ENCODE assay signal across 2 cellular contexts in the genomic region with DNA sequence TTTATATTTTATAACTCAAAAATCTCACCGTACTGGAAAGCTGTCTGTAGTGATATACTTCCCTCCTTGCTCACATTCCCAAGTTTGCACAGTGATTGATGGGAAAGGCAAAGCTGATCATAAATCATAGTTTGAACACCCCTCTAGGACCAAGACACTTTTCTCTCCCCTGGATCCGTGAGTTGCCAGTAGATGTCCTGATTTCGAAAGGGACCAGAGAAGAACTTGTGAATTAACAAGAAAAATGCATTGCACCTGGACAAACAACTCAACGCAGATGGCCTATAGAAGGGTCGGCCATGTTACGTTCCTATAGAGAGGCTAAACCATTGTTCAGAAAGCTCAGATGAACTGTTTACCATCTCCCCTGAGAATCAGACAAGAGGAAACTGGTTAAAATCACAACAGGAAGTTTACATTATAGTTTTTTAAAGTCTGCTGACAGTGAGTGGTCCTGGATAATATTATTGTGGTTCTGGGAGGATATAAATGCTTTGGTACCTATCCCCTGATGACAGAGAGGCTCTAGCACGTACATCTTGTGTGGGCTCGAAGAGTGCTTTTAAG.
TF ChIP-seq lines count a peak whose summit lies in the region.

No MANE protein-coding gene starts in this region.

TF ChIP-seq in GM23338, 12 proteins besides CTCF, POLR2A, EP300 and RAD21 (continues in another document):
- TF ChIP-seq ETS1 (IDR thresholded peaks at IDR 0.05) (no peak), POLR2AphosphoS5 (IDR thresholded peaks at IDR 0.05; ENCODE audit: low read depth) (no peak), EZH2phosphoT487 (IDR thresholded peaks at IDR 0.05; ENCODE audit: unreplicated experiment) (no peak), ZNF331 (CRISPR knock-in tag; IDR thresholded peaks at IDR 0.05; ENCODE audit: low read depth) (no peak), EZH2 (IDR thresholded peaks at IDR 0.05; ENCODE audit: low read depth, unreplicated experiment) (no peak), CREB1 (CRISPR knock-in tag; IDR thresholded peaks at IDR 0.05; ENCODE audit: low read depth) (no peak), STAT1 (IDR thresholded peaks at IDR 0.05; ENCODE audit: unreplicated experiment) (no peak), ZNF114 (CRISPR knock-in tag; IDR thresholded peaks at IDR 0.05) (no peak), ZNF462 (CRISPR knock-in tag; IDR thresholded peaks at IDR 0.05) (no peak), JUNB (IDR thresholded peaks at IDR 0.05; ENCODE audit: unreplicated experiment) (no peak), NANOG (IDR thresholded peaks at IDR 0.05; ENCODE audit: borderline replicate concordance) (no peak)

TF ChIP-seq in K562, 482 proteins besides CTCF, POLR2A, EP300 and RAD21 (continued from another document):
- TF ChIP-seq, protein P1, sequence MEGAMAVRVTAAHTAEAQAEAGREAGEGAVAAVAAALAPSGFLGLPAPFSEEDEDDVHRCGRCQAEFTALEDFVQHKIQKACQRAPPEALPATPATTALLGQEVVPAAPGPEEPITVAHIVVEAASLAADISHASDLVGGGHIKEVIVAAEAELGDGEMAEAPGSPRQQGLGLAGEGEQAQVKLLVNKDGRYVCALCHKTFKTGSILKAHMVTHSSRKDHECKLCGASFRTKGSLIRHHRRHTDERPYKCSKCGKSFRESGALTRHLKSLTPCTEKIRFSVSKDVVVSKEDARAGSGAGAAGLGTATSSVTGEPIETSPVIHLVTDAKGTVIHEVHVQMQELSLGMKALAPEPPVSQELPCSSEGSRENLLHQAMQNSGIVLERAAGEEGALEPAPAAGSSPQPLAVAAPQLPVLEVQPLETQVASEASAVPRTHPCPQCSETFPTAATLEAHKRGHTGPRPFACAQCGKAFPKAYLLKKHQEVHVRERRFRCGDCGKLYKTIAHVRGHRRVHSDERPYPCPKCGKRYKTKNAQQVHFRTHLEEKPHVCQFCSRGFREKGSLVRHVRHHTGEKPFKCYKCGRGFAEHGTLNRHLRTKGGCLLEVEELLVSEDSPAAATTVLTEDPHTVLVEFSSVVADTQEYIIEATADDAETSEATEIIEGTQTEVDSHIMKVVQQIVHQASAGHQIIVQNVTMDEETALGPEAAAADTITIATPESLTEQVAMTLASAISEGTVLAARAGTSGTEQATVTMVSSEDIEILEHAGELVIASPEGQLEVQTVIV (CRISPR knock-in tag; IDR thresholded peaks at IDR 0.05; ENCODE audit: borderline replicate concordance): no peak
- TF ChIP-seq MEIS2 (IDR thresholded peaks at IDR 0.05; ENCODE audit: partially characterized antibody): peak; percentile 51
- TF ChIP-seq TAF7 (tag; IDR thresholded peaks at IDR 0.05): no peak
- TF ChIP-seq, protein P2, sequence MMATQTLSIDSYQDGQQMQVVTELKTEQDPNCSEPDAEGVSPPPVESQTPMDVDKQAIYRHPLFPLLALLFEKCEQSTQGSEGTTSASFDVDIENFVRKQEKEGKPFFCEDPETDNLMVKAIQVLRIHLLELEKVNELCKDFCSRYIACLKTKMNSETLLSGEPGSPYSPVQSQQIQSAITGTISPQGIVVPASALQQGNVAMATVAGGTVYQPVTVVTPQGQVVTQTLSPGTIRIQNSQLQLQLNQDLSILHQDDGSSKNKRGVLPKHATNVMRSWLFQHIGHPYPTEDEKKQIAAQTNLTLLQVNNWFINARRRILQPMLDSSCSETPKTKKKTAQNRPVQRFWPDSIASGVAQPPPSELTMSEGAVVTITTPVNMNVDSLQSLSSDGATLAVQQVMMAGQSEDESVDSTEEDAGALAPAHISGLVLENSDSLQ (IDR thresholded peaks at IDR 0.05): peak; percentile 46
- TF ChIP-seq, protein P3, sequence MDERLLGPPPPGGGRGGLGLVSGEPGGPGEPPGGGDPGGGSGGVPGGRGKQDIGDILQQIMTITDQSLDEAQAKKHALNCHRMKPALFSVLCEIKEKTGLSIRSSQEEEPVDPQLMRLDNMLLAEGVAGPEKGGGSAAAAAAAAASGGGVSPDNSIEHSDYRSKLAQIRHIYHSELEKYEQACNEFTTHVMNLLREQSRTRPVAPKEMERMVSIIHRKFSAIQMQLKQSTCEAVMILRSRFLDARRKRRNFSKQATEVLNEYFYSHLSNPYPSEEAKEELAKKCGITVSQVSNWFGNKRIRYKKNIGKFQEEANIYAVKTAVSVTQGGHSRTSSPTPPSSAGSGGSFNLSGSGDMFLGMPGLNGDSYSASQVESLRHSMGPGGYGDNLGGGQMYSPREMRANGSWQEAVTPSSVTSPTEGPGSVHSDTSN (CRISPR knock-in tag; IDR thresholded peaks at IDR 0.05; ENCODE audit: low read depth): no peak
- TF ChIP-seq, protein P3 (tag; conservative IDR thresholded peaks at IDR 0.05; ENCODE audit: low read depth): 0 out of 2 replicates have a peak, but pooled peaks have one; percentile 22
- no peak for TF ChIP-seq NONO (IDR thresholded peaks at IDR 0.05; ENCODE audit: low read depth in 2 of 2, low read length in 1 of 2)
- TF ChIP-seq ZNF436 (CRISPR knock-in tag; IDR thresholded peaks at IDR 0.05): no peak
